In the genomic region with DNA sequence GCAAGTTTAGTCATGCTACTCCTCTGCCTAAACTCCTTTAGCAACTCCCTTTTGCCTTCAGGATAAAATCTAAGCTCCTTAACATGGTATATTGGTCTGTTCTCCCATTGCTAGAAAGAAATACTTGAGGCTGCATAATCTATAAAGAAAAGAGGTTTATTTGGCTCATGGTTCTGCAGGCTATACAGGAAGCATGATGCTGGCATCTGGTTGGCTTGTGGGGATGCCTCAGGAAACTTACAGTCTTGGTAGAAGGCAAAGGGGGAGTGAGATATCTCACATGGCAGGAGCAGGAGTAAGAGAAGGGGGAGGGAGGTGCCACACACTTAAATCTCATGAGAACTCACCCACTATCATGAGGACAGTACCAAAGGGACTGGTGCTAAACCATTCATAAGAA, we compare ENCODE assay signal across 29 cellular contexts.
"Had no signal": no experiment of that assay in that cellular context is flagged by ENCODE, and none has a peak within 500 bp of the region (broad histone marks: within the 10 kb centered on the region; RNA-seq: fewer than 3 reads in every experiment).

No MANE protein-coding gene starts in this region.

- ATAC-seq: effector memory CD8-positive, alpha-beta T cell; esophagus mucosa; foreskin keratinocyte; gastrocnemius medialis; gastroesophageal sphincter; heart left ventricle; heart right ventricle had no signal

- H3K4me3 ChIP-seq: colonic mucosa, coronary artery, dorsolateral prefrontal cortex, esophagus muscularis mucosa, esophagus squamous epithelium, gastrocnemius medialis, gastroesophageal sphincter, heart left ventricle, heart right ventricle had no signal

- H3K27ac ChIP-seq: colonic mucosa, coronary artery, dorsolateral prefrontal cortex, epithelial cell of prostate, esophagus muscularis mucosa, esophagus squamous epithelium, foreskin keratinocyte, gastrocnemius medialis, gastroesophageal sphincter, heart left ventricle, heart right ventricle had no signal

- H3K4me3 Mint-ChIP-seq: dendritic cell treated with granulocyte-macrophage colony-stimulating factor and Interleukin-4, amounts not matched to agents 40 ng/mL and 50 ng/mL, for 4 days; effector memory CD8-positive, alpha-beta T cell; endodermal cell had no signal

- DNase-seq: colonic mucosa; cortex of kidney; dermis blood vessel endothelial cell; dorsolateral prefrontal cortex; effector CD4-positive, alpha-beta T cell; effector CD8-positive, alpha-beta T cell; effector memory CD4-positive, alpha-beta T cell; effector memory CD8-positive, alpha-beta T cell; endodermal cell; erythroblast; esophagus squamous epithelium; foreskin fibroblast; foreskin keratinocyte; foreskin melanocyte; gastrocnemius medialis; glutamatergic neuron; head of caudate nucleus; heart left ventricle; heart right ventricle had no signal

- H3K36me3 ChIP-seq: colonic mucosa, gastrocnemius medialis had no signal

- H3K4me1 Mint-ChIP-seq: endodermal cell had no signal

- H3K27me3 ChIP-seq: colonic mucosa, dorsolateral prefrontal cortex, esophagus muscularis mucosa, esophagus squamous epithelium, foreskin keratinocyte, gastrocnemius medialis, gastroesophageal sphincter, heart left ventricle, heart right ventricle had no signal

- FAIRE-seq: colon, endometrium, endothelial cell of umbilical vein, frontal cortex had no signal

- H3K27ac Mint-ChIP-seq: dendritic cell treated with granulocyte-macrophage colony-stimulating factor and Interleukin-4, amounts not matched to agents 40 ng/mL and 50 ng/mL, for 4 days; effector memory CD8-positive, alpha-beta T cell; endodermal cell had no signal

- H3K27me3 Mint-ChIP-seq: dendritic cell treated with granulocyte-macrophage colony-stimulating factor and Interleukin-4, amounts not matched to agents 40 ng/mL and 50 ng/mL, for 4 days; effector memory CD8-positive, alpha-beta T cell had no signal

- H3K9me3 ChIP-seq: colonic mucosa, esophagus muscularis mucosa, gastrocnemius medialis, gastroesophageal sphincter had no signal

- H3K4me1 ChIP-seq: colonic mucosa, esophagus muscularis mucosa, esophagus squamous epithelium, gastroesophageal sphincter, heart left ventricle, heart right ventricle had no signal
